1 cellular context compared by ENCODE assay signal in genomic region chr1:46132529-46133180, GRCh38.
TF ChIP-seq lines count a peak whose summit lies in the region.

Gene PIK3R3 (minus strand): TSS chr1:46132629. CDS start chr1:46131952, 677 bp downstream.

TF ChIP-seq in Ishikawa, 13 proteins besides CTCF, POLR2A, EP300 and RAD21 (continued from another document):
- 0 out of 2 replicates have a peak, but pooled peaks have one; percentile 24 for TF ChIP-seq EGR1 (IDR thresholded peaks at IDR 0.05)
